ENCODE assay signal across 36 cellular contexts in genomic region chr1:214831956-214832355, GRCh38.
"Had no signal": no experiment of that assay in that cellular context is flagged by ENCODE, and none has a peak within 500 bp of the region (broad histone marks: within the 10 kb centered on the region; RNA-seq: fewer than 3 reads in every experiment).

No MANE protein-coding gene starts in this region.

- H3K4me3 Mint-ChIP-seq: activated B cell treated with CpG ODN at 0.5 μM for 24 hours; activated CD4-positive, alpha-beta memory T cell treated with anti-CD3 and anti-CD28 coated beads for 36 hours; activated CD4-positive, alpha-beta T cell treated with anti-CD3 and anti-CD28 coated beads, Interleukin-2, amount 10 ng/mL, durations not matched to agents 24 days and 14 days; activated CD8-positive, alpha-beta memory T cell treated with anti-CD3 and anti-CD28 coated beads, Interleukin-2, amount 10 ng/mL, durations not matched to agents 7 days and 5 days; activated CD8-positive, alpha-beta T cell treated with anti-CD3 and anti-CD28 coated beads, Interleukin-2, amount 10 ng/mL, durations not matched to agents 7 days and 5 days; activated naive CD4-positive, alpha-beta T cell treated with anti-CD3 and anti-CD28 coated beads, Interleukin-2, amount 10 ng/mL, durations not matched to agents 7 days and 5 days; activated naive CD4-positive, alpha-beta T cell treated with anti-CD3 and anti-CD28 coated beads, Interleukin-2, amount 50 U/mL, for 24 hours; activated naive CD8-positive, alpha-beta T cell; activated naive CD8-positive, alpha-beta T cell treated with anti-CD3 and anti-CD28 coated beads, Interleukin-2, amount 10 ng/mL, durations not matched to agents 7 days and 5 days; activated naive CD8-positive, alpha-beta T cell treated with anti-CD3 and anti-CD28 coated beads, Interleukin-2, amount 50 U/mL, for 24 hours; activated T-cell treated with anti-CD3 and anti-CD28 coated beads, Interleukin-2, amount 50 U/mL, for 24 hours; brain; central memory CD8-positive, alpha-beta T cell; T-helper 1 cell treated with Interleukin-12 subunit alpha and Interleukin-12 subunit beta and Interleukin-4 antibody, amounts not matched to agents 30 μg/mL and 1 μg/mL, for 36 hours; T-helper 2 cell treated with Interferon-gamma antibody and Interleukin-4, amounts not matched to agents 5 μg/mL and 100 μg/mL, for 36 hours had no signal

- ATAC-seq: activated CD8-positive, alpha-beta memory T cell treated with anti-CD3 and anti-CD28 coated beads, Interleukin-2, amount 10 ng/mL, durations not matched to agents 7 days and 5 days; activated CD8-positive, alpha-beta T cell treated with anti-CD3 and anti-CD28 coated beads, Interleukin-2, amount 10 ng/mL, durations not matched to agents 7 days and 5 days; activated naive CD8-positive, alpha-beta T cell treated with anti-CD3 and anti-CD28 coated beads, Interleukin-2, amount 50 U/mL, for 24 hours had no signal

- H3K36me3 ChIP-seq: cardiac muscle cell had no signal

- H3K27me3 Mint-ChIP-seq: activated B cell treated with CpG ODN at 0.5 μM for 24 hours; activated CD4-positive, alpha-beta T cell treated with anti-CD3 and anti-CD28 coated beads, Interleukin-2, amount 10 ng/mL, durations not matched to agents 24 days and 14 days; activated CD8-positive, alpha-beta memory T cell treated with anti-CD3 and anti-CD28 coated beads, Interleukin-2, amount 10 ng/mL, durations not matched to agents 7 days and 5 days; activated naive CD4-positive, alpha-beta T cell treated with anti-CD3 and anti-CD28 coated beads, Interleukin-2, amount 10 ng/mL, durations not matched to agents 7 days and 5 days; activated naive CD8-positive, alpha-beta T cell treated with anti-CD3 and anti-CD28 coated beads, Interleukin-2, amount 10 ng/mL, durations not matched to agents 7 days and 5 days; activated naive CD8-positive, alpha-beta T cell treated with anti-CD3 and anti-CD28 coated beads, Interleukin-2, amount 50 U/mL, for 24 hours; central memory CD8-positive, alpha-beta T cell had no signal

- FAIRE-seq: bronchial epithelial cell had no signal

- H3K4me1 Mint-ChIP-seq: activated B cell treated with CpG ODN at 0.5 μM for 24 hours; activated CD4-positive, alpha-beta T cell treated with anti-CD3 and anti-CD28 coated beads, Interleukin-2, amount 10 ng/mL, durations not matched to agents 24 days and 14 days; activated CD8-positive, alpha-beta memory T cell treated with anti-CD3 and anti-CD28 coated beads, Interleukin-2, amount 10 ng/mL, durations not matched to agents 7 days and 5 days; activated naive CD4-positive, alpha-beta T cell treated with anti-CD3 and anti-CD28 coated beads, Interleukin-2, amount 10 ng/mL, durations not matched to agents 7 days and 5 days; activated naive CD4-positive, alpha-beta T cell treated with anti-CD3 and anti-CD28 coated beads, Interleukin-2, amount 50 U/mL, for 24 hours; activated naive CD8-positive, alpha-beta T cell treated with anti-CD3 and anti-CD28 coated beads, Interleukin-2, amount 10 ng/mL, durations not matched to agents 7 days and 5 days; activated naive CD8-positive, alpha-beta T cell treated with anti-CD3 and anti-CD28 coated beads, Interleukin-2, amount 50 U/mL, for 24 hours; brain; central memory CD8-positive, alpha-beta T cell had no signal

- H3K36me3 Mint-ChIP-seq: activated CD4-positive, alpha-beta memory T cell treated with anti-CD3 and anti-CD28 coated beads for 36 hours; activated CD8-positive, alpha-beta memory T cell treated with anti-CD3 and anti-CD28 coated beads, Interleukin-2, amount 10 ng/mL, durations not matched to agents 7 days and 5 days; activated naive CD4-positive, alpha-beta T cell treated with anti-CD3 and anti-CD28 coated beads, Interleukin-2, amount 10 ng/mL, durations not matched to agents 7 days and 5 days; activated naive CD4-positive, alpha-beta T cell treated with anti-CD3 and anti-CD28 coated beads, Interleukin-2, amount 50 U/mL, for 24 hours; activated naive CD8-positive, alpha-beta T cell; activated naive CD8-positive, alpha-beta T cell treated with anti-CD3 and anti-CD28 coated beads, Interleukin-2, amount 10 ng/mL, durations not matched to agents 7 days and 5 days; brain had no signal

- H3K4me3 ChIP-seq: cardiac muscle cell had no signal

- H3K27ac ChIP-seq: cardiac muscle cell, VCaP had no signal

- H3K27me3 ChIP-seq: cardiac muscle cell had no signal

- DNase-seq: activated B cell treated with CpG ODN at 0.5 μM for 24 hours; activated CD4-positive, alpha-beta memory T cell treated with anti-CD3 and anti-CD28 coated beads for 36 hours; activated CD4-positive, alpha-beta T cell treated with anti-CD3 and anti-CD28 coated beads for 4 hours; activated CD4-positive, alpha-beta T cell treated with anti-CD3 and anti-CD28 coated beads, Interleukin-2, amount 10 ng/mL, durations not matched to agents 24 days and 14 days; activated CD4-positive, alpha-beta T cell treated with anti-CD3 and anti-CD28 coated beads, Interleukin-2, amount 50 U/mL, for 1 hour; activated CD4-positive, alpha-beta T cell treated with anti-CD3 and anti-CD28 coated beads, Interleukin-2, amount 50 U/mL, for 4 hours; activated CD4-positive, CD25-positive, alpha-beta regulatory T cell treated with anti-CD3 and anti-CD28 coated beads, Interleukin-2, amount 50 U/mL, for 72 hours; activated CD8-positive, alpha-beta memory T cell treated with anti-CD3 and anti-CD28 coated beads for 24 hours; activated CD8-positive, alpha-beta memory T cell treated with anti-CD3 and anti-CD28 coated beads, Interleukin-2, amount 10 ng/mL, durations not matched to agents 7 days and 5 days; activated CD8-positive, alpha-beta memory T cell treated with anti-CD3 and anti-CD28 coated beads, Interleukin-2, amount 50 U/mL, for 48 hours; activated CD8-positive, alpha-beta T cell treated with anti-CD3 and anti-CD28 coated beads, Interleukin-2, amount 10 ng/mL, durations not matched to agents 7 days and 5 days; activated effector memory CD4-positive, alpha-beta T cell treated with Interleukin-2 at 50 U/mL for 16 hours; activated gamma-delta T cell; activated naive CD4-positive, alpha-beta T cell treated with anti-CD3 and anti-CD28 coated beads, Interleukin-2, amount 10 ng/mL, durations not matched to agents 7 days and 5 days; activated naive CD4-positive, alpha-beta T cell treated with Interleukin-2 at 50 U/mL for 16 hours; activated naive CD8-positive, alpha-beta T cell treated with anti-CD3 and anti-CD28 coated beads, Interleukin-2, amount 10 ng/mL, durations not matched to agents 7 days and 5 days; activated naive CD8-positive, alpha-beta T cell treated with anti-CD3 and anti-CD28 coated beads, Interleukin-2, amount 50 U/mL, for 24 hours; activated T-cell treated with anti-CD3 and anti-CD28 coated beads, Interleukin-2, amount 50 U/mL, for 24 hours; activated T-cell treated with anti-CD3 and anti-CD28 coated beads, Interleukin-2, amount 50 U/mL, for 48 hours; amygdala; anterior cingulate cortex; caudate nucleus; cerebellar nuclear complex; T-helper 1 cell; T-helper 2 cell; T-helper 9 cell had no signal

- H3K9me3 Mint-ChIP-seq: activated CD4-positive, alpha-beta T cell treated with anti-CD3 and anti-CD28 coated beads, Interleukin-2, amount 10 ng/mL, durations not matched to agents 24 days and 14 days; activated naive CD4-positive, alpha-beta T cell treated with anti-CD3 and anti-CD28 coated beads, Interleukin-2, amount 50 U/mL, for 24 hours; activated naive CD8-positive, alpha-beta T cell treated with anti-CD3 and anti-CD28 coated beads, Interleukin-2, amount 10 ng/mL, durations not matched to agents 7 days and 5 days; activated T-helper 2 cell treated with anti-CD3 and anti-CD28 coated beads, Interferon-gamma antibody, Interleukin-2, Interleukin-4, amounts not matched to agents 10 μg/mL and 5 μg/mL and 100 μg/mL, durations not matched to agents 14 hours and 24 hours and 36 hours; central memory CD8-positive, alpha-beta T cell; T-helper 1 cell treated with Interleukin-12 subunit alpha and Interleukin-12 subunit beta and Interleukin-4 antibody, amounts not matched to agents 30 μg/mL and 1 μg/mL, for 36 hours; T-helper 2 cell treated with Interferon-gamma antibody and Interleukin-4, amounts not matched to agents 5 μg/mL and 100 μg/mL, for 36 hours had no signal

- H3K27ac Mint-ChIP-seq: activated B cell treated with CpG ODN at 0.5 μM for 24 hours; activated CD4-positive, alpha-beta memory T cell treated with anti-CD3 and anti-CD28 coated beads for 36 hours; activated CD4-positive, alpha-beta T cell treated with anti-CD3 and anti-CD28 coated beads, Interleukin-2, amount 10 ng/mL, durations not matched to agents 24 days and 14 days; activated CD8-positive, alpha-beta memory T cell treated with anti-CD3 and anti-CD28 coated beads, Interleukin-2, amount 10 ng/mL, durations not matched to agents 7 days and 5 days; activated CD8-positive, alpha-beta T cell treated with anti-CD3 and anti-CD28 coated beads, Interleukin-2, amount 10 ng/mL, durations not matched to agents 7 days and 5 days; activated naive CD4-positive, alpha-beta T cell treated with anti-CD3 and anti-CD28 coated beads, Interleukin-2, amount 10 ng/mL, durations not matched to agents 7 days and 5 days; activated naive CD4-positive, alpha-beta T cell treated with anti-CD3 and anti-CD28 coated beads, Interleukin-2, amount 50 U/mL, for 24 hours; activated naive CD8-positive, alpha-beta T cell; activated naive CD8-positive, alpha-beta T cell treated with anti-CD3 and anti-CD28 coated beads, Interleukin-2, amount 10 ng/mL, durations not matched to agents 7 days and 5 days; activated naive CD8-positive, alpha-beta T cell treated with anti-CD3 and anti-CD28 coated beads, Interleukin-2, amount 50 U/mL, for 24 hours; activated T-cell treated with anti-CD3 and anti-CD28 coated beads, Interleukin-2, amount 50 U/mL, for 24 hours; activated T-helper 2 cell treated with anti-CD3 and anti-CD28 coated beads, Interferon-gamma antibody, Interleukin-2, Interleukin-4, amounts not matched to agents 10 μg/mL and 5 μg/mL and 100 μg/mL, durations not matched to agents 14 hours and 24 hours and 36 hours; brain; T-helper 1 cell treated with Interleukin-12 subunit alpha and Interleukin-12 subunit beta and Interleukin-4 antibody, amounts not matched to agents 30 μg/mL and 1 μg/mL, for 36 hours; T-helper 2 cell treated with Interferon-gamma antibody and Interleukin-4, amounts not matched to agents 5 μg/mL and 100 μg/mL, for 36 hours had no signal
